ENCODE assay signal across 22 cellular contexts in the genomic region with DNA sequence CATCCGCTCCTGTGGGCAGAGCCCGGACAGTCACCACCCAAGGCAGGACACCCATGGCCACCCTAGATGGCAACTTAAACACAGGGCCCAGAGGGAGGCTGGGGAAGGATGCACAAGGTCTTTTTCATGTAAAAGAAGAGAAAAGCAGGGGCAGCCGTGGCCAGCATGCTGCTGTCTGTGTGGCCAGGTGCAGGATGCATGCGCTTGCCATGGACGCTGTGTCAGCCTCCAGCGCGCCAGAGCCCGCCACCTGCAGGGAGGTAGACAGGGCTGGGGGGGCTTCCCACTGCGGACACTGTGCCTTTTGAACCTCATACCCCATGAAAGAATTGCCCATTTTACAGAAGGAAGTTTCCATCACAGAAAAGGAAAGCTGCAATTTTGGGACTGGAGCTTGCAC. TPM values are rescaled to one million over a fixed set of nuclear protein-coding genes. Genes with fewer than 3 reads are reported as not detected.
DNase-seq lines count a peak whose midpoint lies in the region; ATAC-seq, FAIRE-seq and TF ChIP-seq lines count a peak whose summit lies in the region.
"Had no signal": no experiment of that assay in that cellular context is flagged by ENCODE, and none has a peak within 500 bp of the region (broad histone marks: within the 10 kb centered on the region; RNA-seq: fewer than 3 reads in every experiment).

No MANE protein-coding gene starts in this region.

- CTCF ChIA-PET in activated CD4-positive, alpha-beta memory T cell treated with anti-CD3 and anti-CD28 coated beads, Interleukin-2, amount 10 ng/mL, durations not matched to agents 7 days and 5 days (lab: Charles Lee): no interaction called here
- CTCF ChIA-PET in MCF 10A (lab: Yijun Ruan, JAX): no interaction called here

- 0 out of 2 replicates have a peak overlapping the region, but pooled peaks have one; percentile 38 for H2AFZ ChIP-seq in GM23338
- H2AFZ ChIP-seq: GM23248 had no signal

- H3K27ac ChIP-seq in GM23338 (ENCODE audit: low read depth) (no peak overlapping the region), KOPT-K1 (ENCODE audit: low read depth, low read length, poor library complexity, severe bottlenecking) (peak overlapping the region; percentile 74), kidney (ENCODE audit: low read depth in 2 of 2, low read length in 2 of 2) (no peak overlapping the region)
- H3K27ac ChIP-seq: BLaER1, C4-2B, GM23248 had no signal

- H3K9me2 ChIP-seq in GM23338 (ENCODE audit: insufficient read depth): no peaks in the 10 kb centered on the region

- H3K27me3 Mint-ChIP-seq in GM23338 (ENCODE audit: insufficient read depth, low read depth, poor library complexity): peaks cover 12% of the 10 kb centered on the region
- H3K27me3 Mint-ChIP-seq in activated CD4-positive, alpha-beta memory T cell treated with anti-CD3 and anti-CD28 coated beads, Interleukin-2, amount 10 ng/mL, durations not matched to agents 7 days and 5 days: no peaks in the 10 kb centered on the region
- peaks cover 4% of the 10 kb centered on the region for H3K27me3 Mint-ChIP-seq in MCF 10A (ENCODE audit: insufficient read depth, unreplicated experiment)

- peaks cover 13% of the 10 kb centered on the region for H3F3A ChIP-seq in GM23338 (replicated peaks; ENCODE audit: low read depth)

- no peak overlapping the region for H3K9ac ChIP-seq in kidney (ENCODE audit: low read length in 2 of 2)
- H3K9ac ChIP-seq: BLaER1, GM23248 had no signal

- TF ChIP-seq CTCF in GM23338 (conservative IDR thresholded peaks at IDR 0.05; ENCODE audit: low read depth in 2 of 2) (no peak), kidney (IDR thresholded peaks at IDR 0.05; ENCODE audit: borderline replicate concordance, extremely low read depth, insufficient read depth) (no peak), MCF 10A (IDR thresholded peaks at IDR 0.05; ENCODE audit: unreplicated experiment) (no peak)

- no peaks in the 10 kb centered on the region for H3K36me3 ChIP-seq in GM23338 (ENCODE audit: insufficient read depth)
- H3K36me3 ChIP-seq in KOPT-K1 (ENCODE audit: insufficient read depth, low read length): no peaks in the 10 kb centered on the region
- H3K36me3 ChIP-seq in kidney (ENCODE audit: control insufficient read depth in 1 of 2, insufficient read depth in 2 of 2, low read length in 2 of 2): no peaks in the 10 kb centered on the region
- H3K36me3 ChIP-seq: BLaER1 had no signal

- POLR2A ChIA-PET in activated CD4-positive, alpha-beta memory T cell treated with anti-CD3 and anti-CD28 coated beads, Interleukin-2, amount 10 ng/mL, durations not matched to agents 7 days and 5 days (lab: Charles Lee): no interaction called here
- POLR2A ChIA-PET in MCF 10A (lab: Yijun Ruan, JAX): no interaction called here

- H3K4me1 Mint-ChIP-seq in GM23338 (peaks cover 14% of the 10 kb centered on the region), MCF 10A (ENCODE audit: insufficient read depth, unreplicated experiment) (no peaks in the 10 kb centered on the region)
- peaks cover 6% of the 10 kb centered on the region for H3K4me1 Mint-ChIP-seq in activated CD4-positive, alpha-beta memory T cell treated with anti-CD3 and anti-CD28 coated beads, Interleukin-2, amount 10 ng/mL, durations not matched to agents 7 days and 5 days

- H3K27me3 ChIP-seq in GM23338 (ENCODE audit: insufficient read depth): no peaks in the 10 kb centered on the region
- H3K27me3 ChIP-seq: BLaER1 had no signal

- H3K9me3 ChIP-seq in KOPT-K1 (ENCODE audit: insufficient read depth, low read length, poor library complexity, severe bottlenecking): no peaks in the 10 kb centered on the region
- no peaks in the 10 kb centered on the region for H3K9me3 ChIP-seq in kidney (ENCODE audit: control insufficient read depth in 1 of 2, low read length in 2 of 2)
- H3K9me3 ChIP-seq: BLaER1, Caco-2 had no signal

- H3K4me2 ChIP-seq in GM23338: no peak overlapping the region

- H3K79me2 ChIP-seq in GM23338 (replicated peaks; ENCODE audit: insufficient read depth): no peaks in the 10 kb centered on the region

- BruUV-seq in MCF 10A (replicated peaks; lab: Mats Ljungman, UMichigan): no TSS peak

- intact Hi-C loops in kidney (cut with DNase I): no loop called here
- intact Hi-C loops in MCF 10A (cut with micrococcal nuclease): no loop called here

- H3K4me1 ChIP-seq in GM23338 (ENCODE audit: insufficient read depth): peaks cover 8% of the 10 kb centered on the region; the same call in 1 of the 2 replicates
- no peaks in the 10 kb centered on the region for H3K4me1 ChIP-seq in kidney (ENCODE audit: control insufficient read depth in 1 of 2, insufficient read depth in 1 of 2, low read depth in 1 of 2, low read length in 2 of 2)
- H3K4me1 ChIP-seq: Caco-2 had no signal

- H3K4me3 ChIP-seq in GM23338: no peak overlapping the region
- H3K4me3 ChIP-seq in kidney (ENCODE audit: low read length in 2 of 2): no peak overlapping the region
- H3K4me3 ChIP-seq: BLaER1, GM12878, GM23248 had no signal

- no peak for ATAC-seq in GM23338
- ATAC-seq: GM12878 had no signal

- FAIRE-seq in kidney (lab: Jason Lieb, UNC) (no peak), urothelium cell line (lab: Jason Lieb, UNC) (peak; percentile 48)
- FAIRE-seq: GM12878, GM19239, H54 had no signal

- H3K4me3 Mint-ChIP-seq in GM23338: no peak overlapping the region
- no peak overlapping the region for H3K4me3 Mint-ChIP-seq in activated CD4-positive, alpha-beta memory T cell treated with anti-CD3 and anti-CD28 coated beads, Interleukin-2, amount 10 ng/mL, durations not matched to agents 7 days and 5 days
- no peak overlapping the region for H3K4me3 Mint-ChIP-seq in MCF 10A (ENCODE audit: unreplicated experiment)
- H3K4me3 Mint-ChIP-seq: CD4-positive, CD25-positive, alpha-beta regulatory T cell; CD8-positive, alpha-beta T cell had no signal

- H3K27ac Mint-ChIP-seq in GM23338 (no peak overlapping the region), MCF 10A (ENCODE audit: low read depth, unreplicated experiment) (no peak overlapping the region)
- H3K27ac Mint-ChIP-seq in activated CD4-positive, alpha-beta memory T cell treated with anti-CD3 and anti-CD28 coated beads, Interleukin-2, amount 10 ng/mL, durations not matched to agents 7 days and 5 days: no peak overlapping the region

- DNase-seq in GM23338 (ENCODE audit: low spot score): no peak
- DNase-seq in kidney: peak; percentile 55
- DNase-seq in urothelium cell line (ENCODE audit: low spot score): no peak
- no peak for DNase-seq in activated CD4-positive, alpha-beta memory T cell treated with anti-CD3 and anti-CD28 coated beads, Interleukin-2, amount 10 ng/mL, durations not matched to agents 7 days and 5 days
- DNase-seq in MCF 10A (ENCODE audit: unreplicated experiment): no peak
- DNase-seq in activated naive CD4-positive, alpha-beta T cell treated with anti-CD3 and anti-CD28 coated beads, Interleukin-2, amount 50 U/mL, for 16 hours: no peak
- DNase-seq: Caco-2; CD8-positive, alpha-beta T cell; DMS153; EL; GDM1; GM23248; HCEC 1CT had no signal

- no peaks in the 10 kb centered on the region for H3K36me3 Mint-ChIP-seq in GM23338 (ENCODE audit: low read depth)
- no peaks in the 10 kb centered on the region for H3K36me3 Mint-ChIP-seq in activated CD4-positive, alpha-beta memory T cell treated with anti-CD3 and anti-CD28 coated beads, Interleukin-2, amount 10 ng/mL, durations not matched to agents 7 days and 5 days (ENCODE audit: low read depth)
- no peaks in the 10 kb centered on the region for H3K36me3 Mint-ChIP-seq in MCF 10A (ENCODE audit: insufficient read depth, unreplicated experiment)
- H3K36me3 Mint-ChIP-seq: CD4-positive, CD25-positive, alpha-beta regulatory T cell; CD8-positive, alpha-beta T cell had no signal

- H4K20me1 ChIP-seq in GM23338 (replicated peaks; ENCODE audit: insufficient read depth): no peaks in the 10 kb centered on the region
- H4K20me1 ChIP-seq: BLaER1 had no signal

- H3K9me3 Mint-ChIP-seq in GM23338 (no peaks in the 10 kb centered on the region), MCF 10A (ENCODE audit: unreplicated experiment) (no peaks in the 10 kb centered on the region)
- no peaks in the 10 kb centered on the region for H3K9me3 Mint-ChIP-seq in activated CD4-positive, alpha-beta memory T cell treated with anti-CD3 and anti-CD28 coated beads, Interleukin-2, amount 10 ng/mL, durations not matched to agents 7 days and 5 days
- H3K9me3 Mint-ChIP-seq: CD4-positive, CD25-positive, alpha-beta regulatory T cell; CD8-positive, alpha-beta T cell had no signal

RNA-seq across cellular contexts. Expression of gene UROC1, which starts 18.2 kb away (rescaled TPM):
- not detected in 2 replicates for total RNA-seq in GM23338 (2014; rRNA removed; shearing (Covaris generic))
- polyA plus RNA-seq in GM23338 (2016; fragmentation: Nextera tagmentation; extraction: Ambion mirVana) (not detected in 2 replicates), kidney (ENCODE audit: insufficient read depth, low read depth, low replicate concordance) (not detected)
- total RNA-seq in kidney (not detected), MCF 10A (2022) (not detected in 2 replicates)
- not detected for total RNA-seq in activated CD4-positive, alpha-beta memory T cell treated with anti-CD3 and anti-CD28 coated beads, Interleukin-2, amount 10 ng/mL, durations not matched to agents 7 days and 5 days
- total RNA-seq: A172; A673; Caco-2; CD4-positive, CD25-positive, alpha-beta regulatory T cell; CD8-positive, alpha-beta T cell; GM12878; GM23248 had no signal
- polyA plus RNA-seq: CD4-positive, CD25-positive, alpha-beta regulatory T cell; GM23248 had no signal

RNA-seq across cellular contexts. Expression of gene ZXDC, which starts 23.7 kb away (rescaled TPM):
- total RNA-seq in GM23338 (2014; rRNA removed; shearing (Covaris generic)): 43.5 and 45.1 TPM in 2 replicates
- polyA plus RNA-seq in GM23338 (2016; fragmentation: Nextera tagmentation; extraction: Ambion mirVana) (5.7 and 6.5 TPM in 2 replicates), kidney (ENCODE audit: insufficient read depth, low read depth, low replicate concordance) (11.4 TPM)
- total RNA-seq in kidney (44.8 TPM), MCF 10A (2022) (37.2 and 37.5 TPM in 2 replicates)
- 10 to 100 TPM; 23.8 to 23.9 TPM for total RNA-seq in activated CD4-positive, alpha-beta memory T cell treated with anti-CD3 and anti-CD28 coated beads, Interleukin-2, amount 10 ng/mL, durations not matched to agents 7 days and 5 days

RNA-seq across cellular contexts. Expression of gene CHST13, which starts 24.6 kb away (rescaled TPM):
- total RNA-seq in GM23338 (2014; rRNA removed; shearing (Covaris generic)): 8.4 TPM in 2 replicates
- polyA plus RNA-seq in GM23338 (2016; fragmentation: Nextera tagmentation; extraction: Ambion mirVana) (3.7 and 4.0 TPM in 2 replicates), kidney (ENCODE audit: insufficient read depth, low read depth, low replicate concordance) (7.0 TPM)
- total RNA-seq in kidney (3.3 TPM), MCF 10A (2022) (not detected in 2 replicates)
- not detected for total RNA-seq in activated CD4-positive, alpha-beta memory T cell treated with anti-CD3 and anti-CD28 coated beads, Interleukin-2, amount 10 ng/mL, durations not matched to agents 7 days and 5 days
- total RNA-seq: A172; A673; CD4-positive, CD25-positive, alpha-beta regulatory T cell; CD8-positive, alpha-beta T cell; GM12878; GM23248 had no signal
- polyA plus RNA-seq: CD4-positive, CD25-positive, alpha-beta regulatory T cell; GM12878 had no signal

RNA-seq across cellular contexts. Expression of gene C3orf22, which starts 59.3 kb away (rescaled TPM):
- total RNA-seq in GM23338 (2014; rRNA removed; shearing (Covaris generic)): not detected in 2 replicates
- polyA plus RNA-seq in GM23338 (2016; fragmentation: Nextera tagmentation; extraction: Ambion mirVana): not detected in 2 replicates
- total RNA-seq in kidney: not detected
- polyA plus RNA-seq in kidney (ENCODE audit: insufficient read depth, low read depth, low replicate concordance): not detected
- not detected for total RNA-seq in activated CD4-positive, alpha-beta memory T cell treated with anti-CD3 and anti-CD28 coated beads, Interleukin-2, amount 10 ng/mL, durations not matched to agents 7 days and 5 days
- not detected in 2 replicates for total RNA-seq in MCF 10A (2022)
- total RNA-seq: A172; A673; Caco-2; CD4-positive, CD25-positive, alpha-beta regulatory T cell; CD8-positive, alpha-beta T cell; GM12878; GM23248 had no signal
- polyA plus RNA-seq: CD4-positive, CD25-positive, alpha-beta regulatory T cell; GM12878; GM23248 had no signal
